ENCODE assay signal across 9 cellular contexts in genomic region chr18:35043207-35043606, GRCh38. TPM values are rescaled to one million over a fixed set of nuclear protein-coding genes. Genes with fewer than 3 reads are reported as not detected.
A peak's percentile ranks its signal among the peaks of the same experiment; 100 is the strongest.
DNase-seq lines count a peak whose midpoint lies in the region; ATAC-seq, FAIRE-seq and TF ChIP-seq lines count a peak whose summit lies in the region.
"Had no signal": no experiment of that assay in that cellular context is flagged by ENCODE, and none has a peak within 500 bp of the region (broad histone marks: within the 10 kb centered on the region; RNA-seq: fewer than 3 reads in every experiment).

No MANE protein-coding gene starts in this region.

- peak overlapping the region; percentile 89 for H3K4me3 Mint-ChIP-seq in activated CD4-positive, alpha-beta T cell treated with anti-CD3 and anti-CD28 coated beads, Interleukin-2, amount 10 ng/mL, durations not matched to agents 7 days and 5 days
- H3K4me3 Mint-ChIP-seq in activated T-helper 17 cell treated with anti-CD3 and anti-CD28 coated beads, Interleukin-2, amount 50 U/mL, for 72 hours, result peak overlapping the region; percentile 88

- POLR2A ChIA-PET in activated CD4-positive, alpha-beta T cell treated with anti-CD3 and anti-CD28 coated beads, Interleukin-2, amount 10 ng/mL, durations not matched to agents 7 days and 5 days (lab: Charles Lee), result no interaction called here

- intact Hi-C loops in kidney (cut with DNase I), result no loop called here

- CTCF ChIA-PET in activated CD4-positive, alpha-beta T cell treated with anti-CD3 and anti-CD28 coated beads, Interleukin-2, amount 10 ng/mL, durations not matched to agents 7 days and 5 days (lab: Charles Lee), result interaction anchor here (1.2 kb wide), 1 partner anchor 13 kb away, joined by 7 read pairs; no protein-coding TSS in a partner anchor

- H3K4me1 Mint-ChIP-seq in activated CD4-positive, alpha-beta T cell treated with anti-CD3 and anti-CD28 coated beads, Interleukin-2, amount 10 ng/mL, durations not matched to agents 7 days and 5 days, result peaks cover 67% of the 10 kb centered on the region
- H3K4me1 Mint-ChIP-seq in activated T-helper 17 cell treated with anti-CD3 and anti-CD28 coated beads, Interleukin-2, amount 50 U/mL, for 72 hours, result peaks cover 46% of the 10 kb centered on the region

- no peak for ATAC-seq in activated T-helper 17 cell treated with anti-CD3 and anti-CD28 coated beads, Interleukin-2, amount 50 U/mL, for 72 hours (replicated peaks)
- ATAC-seq in GM18858 (IDR thresholded peaks at IDR 0.05; ENCODE audit: unreplicated experiment), result no peak

- TF ChIP-seq CTCF in kidney (IDR thresholded peaks at IDR 0.05; ENCODE audit: borderline replicate concordance, extremely low read depth, insufficient read depth), result no peak

- peaks cover 10% of the 10 kb centered on the region for H3K36me3 Mint-ChIP-seq in activated CD4-positive, alpha-beta T cell treated with anti-CD3 and anti-CD28 coated beads, Interleukin-2, amount 10 ng/mL, durations not matched to agents 7 days and 5 days (ENCODE audit: low read depth)
- H3K36me3 Mint-ChIP-seq in activated T-helper 17 cell treated with anti-CD3 and anti-CD28 coated beads, Interleukin-2, amount 50 U/mL, for 72 hours (ENCODE audit: low read depth), result peaks cover 18% of the 10 kb centered on the region

- H3K9me3 ChIP-seq in kidney (ENCODE audit: control insufficient read depth in 1 of 2, low read length in 2 of 2), result no peaks in the 10 kb centered on the region
- no peaks in the 10 kb centered on the region for H3K9me3 ChIP-seq in subcutaneous abdominal adipose tissue (ENCODE audit: control insufficient read depth in 5 of 5, low read length in 5 of 5)

- H3K36me3 ChIP-seq in kidney (ENCODE audit: control insufficient read depth in 1 of 2, insufficient read depth in 2 of 2, low read length in 2 of 2) (no peaks in the 10 kb centered on the region), subcutaneous abdominal adipose tissue (ENCODE audit: control insufficient read depth in 5 of 5, insufficient read depth in 5 of 5, low read length in 5 of 5) (no peaks in the 10 kb centered on the region)

- H3K9ac ChIP-seq in kidney (ENCODE audit: low read length in 2 of 2) (no peak overlapping the region), subcutaneous abdominal adipose tissue (ENCODE audit: low read length in 5 of 5) (no peak overlapping the region)

- H3K4me1 ChIP-seq in kidney (ENCODE audit: control insufficient read depth in 1 of 2, insufficient read depth in 1 of 2, low read depth in 1 of 2, low read length in 2 of 2) (peaks cover 2 to 3% of the 10 kb centered on the region in 2 donors), subcutaneous abdominal adipose tissue (ENCODE audit: control insufficient read depth in 5 of 5, insufficient read depth in 5 of 5, low read length in 5 of 5) (peaks cover 0 to 60% (median 36%) of the 10 kb centered on the region in 5 donors)

- H3K27ac ChIP-seq in kidney (ENCODE audit: low read depth in 2 of 2, low read length in 2 of 2) (peak overlapping the region in 1 of 2 donors; percentile 91), subcutaneous abdominal adipose tissue (ENCODE audit: low read depth, low read length) (peak overlapping the region; percentile 83)

- peaks cover 3% of the 10 kb centered on the region for H3K9me3 Mint-ChIP-seq in activated CD4-positive, alpha-beta T cell treated with anti-CD3 and anti-CD28 coated beads, Interleukin-2, amount 10 ng/mL, durations not matched to agents 7 days and 5 days
- no peaks in the 10 kb centered on the region for H3K9me3 Mint-ChIP-seq in activated T-helper 17 cell treated with anti-CD3 and anti-CD28 coated beads, Interleukin-2, amount 50 U/mL, for 72 hours

- peak overlapping the region; percentile 95 for H3K27ac Mint-ChIP-seq in activated CD4-positive, alpha-beta T cell treated with anti-CD3 and anti-CD28 coated beads, Interleukin-2, amount 10 ng/mL, durations not matched to agents 7 days and 5 days
- peak overlapping the region; percentile 97 for H3K27ac Mint-ChIP-seq in activated T-helper 17 cell treated with anti-CD3 and anti-CD28 coated beads, Interleukin-2, amount 50 U/mL, for 72 hours

- no peak for DNase-seq in activated CD4-positive, alpha-beta T cell treated with anti-CD3 and anti-CD28 coated beads, Interleukin-2, amount 10 ng/mL, durations not matched to agents 7 days and 5 days
- DNase-seq in activated CD4-positive, alpha-beta T cell treated with anti-CD3 and anti-CD28 coated beads, Interleukin-2, amount 50 U/mL, for 4 hours, result no peak
- DNase-seq in kidney (no peak), D341Med (ENCODE audit: low spot score) (no peak), DMS 273 (lab: John Stamatoyannopoulos, UW; ENCODE audit: unreplicated experiment) (no peak)
- DNase-seq: SHP77 had no signal

- peak overlapping the region; percentile 94 to 98 for H3K4me3 ChIP-seq in kidney (ENCODE audit: low read length in 2 of 2)
- H3K4me3 ChIP-seq in subcutaneous abdominal adipose tissue (ENCODE audit: low read depth in 1 of 5, low read length in 5 of 5), result peak overlapping the region in 2 of 5 donors; percentile 97 to 99

- no peaks in the 10 kb centered on the region for H3K27me3 ChIP-seq in subcutaneous abdominal adipose tissue (ENCODE audit: control insufficient read depth in 5 of 5, insufficient read depth in 4 of 5, low read length in 5 of 5)

- H3K27me3 Mint-ChIP-seq in activated CD4-positive, alpha-beta T cell treated with anti-CD3 and anti-CD28 coated beads, Interleukin-2, amount 10 ng/mL, durations not matched to agents 7 days and 5 days, result no peaks in the 10 kb centered on the region
- no peaks in the 10 kb centered on the region for H3K27me3 Mint-ChIP-seq in activated T-helper 17 cell treated with anti-CD3 and anti-CD28 coated beads, Interleukin-2, amount 50 U/mL, for 72 hours

- FAIRE-seq in kidney (lab: Jason Lieb, UNC), result no peak

RNA-seq across cellular contexts. Expression of gene MAPRE2, which starts 2.0 kb away (rescaled TPM):
- total RNA-seq in activated CD4-positive, alpha-beta T cell treated with anti-CD3 and anti-CD28 coated beads, Interleukin-2, amount 10 ng/mL, durations not matched to agents 7 days and 5 days, result 10 to 100 TPM; 48.6 to 61.9 TPM
- total RNA-seq in activated T-helper 17 cell treated with anti-CD3 and anti-CD28 coated beads, Interleukin-2, amount 50 U/mL, for 72 hours, result 10 to 100 TPM; 31.6 to 32.5 TPM
- total RNA-seq in kidney, result 30.2 TPM
- polyA plus RNA-seq in kidney (ENCODE audit: insufficient read depth, low read depth, low replicate concordance), result 15.2 TPM
